29 cellular contexts compared by ENCODE assay signal in genomic region chr4:111434581-111434980, GRCh38.
DNase-seq lines count a peak whose midpoint lies in the region; ATAC-seq and TF ChIP-seq lines count a peak whose summit lies in the region.
"Had no signal": no experiment of that assay in that cellular context is flagged by ENCODE, and none has a peak within 500 bp of the region (broad histone marks: within the 10 kb centered on the region; RNA-seq: fewer than 3 reads in every experiment).

No MANE protein-coding gene starts in this region.

- DNase-seq in GM03348 (ENCODE audit: low spot score) = peak; percentile 9
- peak; percentile 45 for DNase-seq in NCI-H226
- peak; percentile 77 for DNase-seq in colonic mucosa
- peak in 2 of 3 donors; percentile 42 to 77 for DNase-seq in mucosa of descending colon
- DNase-seq in hepatocyte (ENCODE audit: low spot score) = no peak
- DNase-seq in HEK293T (ENCODE audit: extremely low spot score) = no peak
- DNase-seq: activated CD4-positive, alpha-beta T cell treated with anti-CD3 and anti-CD28 coated beads, Interleukin-2, amount 10 ng/mL, durations not matched to agents 7 days and 5 days; activated gamma-delta T cell treated with Interleukin-2 at 50 U/mL for 16 hours; activated naive CD8-positive, alpha-beta T cell treated with anti-CD3 and anti-CD28 coated beads, Interleukin-2, amount 50 U/mL, for 24 hours; activated T-cell treated with anti-CD3 and anti-CD28 coated beads, Interleukin-2, amount 50 U/mL, for 24 hours; BE2C; body of pancreas; CD8-positive, alpha-beta memory T cell; cerebellar nuclear complex; DMS 273 treated with DMSO at 0.1 percent for 48 hours; foreskin melanocyte; mesendoderm; naive B cell; NCI-H1436 treated with DMSO at 0.1 percent for 48 hours; NCI-H524; occipital lobe; psoas muscle; stimulated activated naive CD4-positive, alpha-beta T cell treated with Interleukin-2 at 50 U/mL for 16 hours had no signal

- H4K20me1 ChIP-seq in hepatocyte (ENCODE audit: insufficient read depth, poor library complexity, severe bottlenecking) = no peaks in the 10 kb centered on the region

- H3K9me3 ChIP-seq in colonic mucosa (no peaks in the 10 kb centered on the region), mucosa of descending colon (no peaks in the 10 kb centered on the region), hepatocyte (ENCODE audit: low read depth) (no peaks in the 10 kb centered on the region)
- H3K9me3 ChIP-seq: body of pancreas, psoas muscle, thoracic aorta had no signal

- H3K9me2 ChIP-seq in hepatocyte (replicated peaks; ENCODE audit: insufficient read depth) = no peaks in the 10 kb centered on the region

- no peak overlapping the region for H3K4me2 ChIP-seq in hepatocyte

- H3K79me2 ChIP-seq in hepatocyte = no peaks in the 10 kb centered on the region

- POLR2A ChIA-PET in HEK293T (lab: Yijun Ruan, JAX) = no interaction called here

- TF ChIP-seq CTCF in colonic mucosa (IDR thresholded peaks at IDR 0.05) = no peak
- no peak for TF ChIP-seq CTCF in mucosa of descending colon (IDR thresholded peaks at IDR 0.05)
- TF ChIP-seq CTCF in hepatocyte (IDR thresholded peaks at IDR 0.05; ENCODE audit: poor library complexity) = no peak

- 79% methylated on average over 7 of the region's 7 CpGs for WGBS in hepatocyte (ENCODE audit: low lambda C conversion rate, missing lambda C conversion rate)

- H3K27me3 ChIP-seq in colonic mucosa = no peaks in the 10 kb centered on the region
- H3K27me3 ChIP-seq in hepatocyte = no peaks in the 10 kb centered on the region
- H3K27me3 ChIP-seq: BE2C, body of pancreas had no signal

- H3K36me3 ChIP-seq in colonic mucosa (no peaks in the 10 kb centered on the region), mucosa of descending colon (ENCODE audit: low read depth) (no peaks in the 10 kb centered on the region), hepatocyte (replicated peaks; ENCODE audit: insufficient read depth, low read depth) (no peaks in the 10 kb centered on the region)
- H3K36me3 ChIP-seq: BE2C, thoracic aorta had no signal

- H3K4me3 ChIP-seq in colonic mucosa = no peak overlapping the region
- no peak overlapping the region for H3K4me3 ChIP-seq in mucosa of descending colon
- no peak overlapping the region for H3K4me3 ChIP-seq in hepatocyte
- H3K4me3 ChIP-seq: body of pancreas, K562, psoas muscle, thoracic aorta had no signal

- CTCF ChIA-PET in HEK293T (lab: Yijun Ruan, JAX) = no interaction called here

- intact Hi-C loops in colonic mucosa (cut with DNase I) (no loop called here), mucosa of descending colon (cut with DNase I, micrococcal nuclease) (no loop called here)

- H2AFZ ChIP-seq in hepatocyte = no peak overlapping the region

- H3K4me1 ChIP-seq in colonic mucosa (no peaks in the 10 kb centered on the region), mucosa of descending colon (ENCODE audit: low read depth) (peaks cover 8% of the 10 kb centered on the region), hepatocyte (ENCODE audit: insufficient read depth) (no peaks in the 10 kb centered on the region)
- H3K4me1 ChIP-seq: BE2C, body of pancreas, psoas muscle had no signal

- H3K9ac ChIP-seq in colonic mucosa (ENCODE audit: low read depth in 2 of 2, low read length in 2 of 2) = no peak overlapping the region

- H3K27ac ChIP-seq in colonic mucosa (peak overlapping the region; percentile 19), hepatocyte (no peak overlapping the region)
- H3K27ac ChIP-seq: body of pancreas, psoas muscle, thoracic aorta had no signal

- ATAC-seq in mucosa of descending colon (peak; percentile 80), HG03139 (IDR thresholded peaks at IDR 0.05; ENCODE audit: unreplicated experiment) (no peak), GM21786 (IDR thresholded peaks at IDR 0.05; ENCODE audit: unreplicated experiment) (no peak)
- ATAC-seq: activated naive CD8-positive, alpha-beta T cell treated with anti-CD3 and anti-CD28 coated beads, Interleukin-2, amount 50 U/mL, for 24 hours; body of pancreas; K562; left lobe of liver; psoas muscle; WTC11 had no signal

TF ChIP-seq in HEK293T, 16 proteins besides CTCF, POLR2A, EP300 and RAD21:
- no peak for TF ChIP-seq SUZ12 (IDR thresholded peaks at IDR 0.05)
- no peak for TF ChIP-seq HDGF (IDR thresholded peaks at IDR 0.05; ENCODE audit: borderline replicate concordance)
- TF ChIP-seq FOXM1 (IDR thresholded peaks at IDR 0.05; ENCODE audit: borderline replicate concordance) = no peak
- TF ChIP-seq CTBP1 (IDR thresholded peaks at IDR 0.05; ENCODE audit: borderline replicate concordance) = no peak
- no peak for TF ChIP-seq FOXK2 (IDR thresholded peaks at IDR 0.05)
- TF ChIP-seq NFRKB (IDR thresholded peaks at IDR 0.05) = no peak
- TF ChIP-seq LEF1 (IDR thresholded peaks at IDR 0.05; ENCODE audit: borderline replicate concordance) = no peak
- no peak for TF ChIP-seq TARDBP (IDR thresholded peaks at IDR 0.05)
- no peak for TF ChIP-seq ARNT (IDR thresholded peaks at IDR 0.05)
- no peak for TF ChIP-seq SP1 (IDR thresholded peaks at IDR 0.05)
- no peak for TF ChIP-seq BHLHE40 (IDR thresholded peaks at IDR 0.05; ENCODE audit: borderline replicate concordance)
- no peak for TF ChIP-seq L3MBTL2 (conservative IDR thresholded peaks at IDR 0.05)
- TF ChIP-seq ZNF384 (IDR thresholded peaks at IDR 0.05) = no peak
- TF ChIP-seq PKNOX1 (IDR thresholded peaks at IDR 0.05) = no peak
- no peak for TF ChIP-seq ELF4 (IDR thresholded peaks at IDR 0.05)
- TF ChIP-seq FOXA1 (IDR thresholded peaks at IDR 0.05) = no peak

Comparison
In these comparisons a context has a peak if more than half of its experiments do, and no peak if none do; other contexts are left out.
1. DNase-seq: peak in GM03348 (single experiment), NCI-H226 (single experiment), colonic mucosa (single experiment) and mucosa of descending colon (2 of 3); none in hepatocyte (single experiment) and HEK293T (single experiment).